Comparison of ENCODE assay signal across 2 cellular contexts in genomic region chr17:61955621-61956020, GRCh38.
TF ChIP-seq lines count a peak whose summit lies in the region.

No MANE protein-coding gene starts in this region.

TF ChIP-seq in HepG2, 621 proteins besides CTCF, POLR2A, EP300 and RAD21:
- TF ChIP-seq, protein P1, sequence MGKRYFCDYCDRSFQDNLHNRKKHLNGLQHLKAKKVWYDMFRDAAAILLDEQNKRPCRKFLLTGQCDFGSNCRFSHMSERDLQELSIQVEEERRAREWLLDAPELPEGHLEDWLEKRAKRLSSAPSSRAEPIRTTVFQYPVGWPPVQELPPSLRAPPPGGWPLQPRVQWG (CRISPR knock-in tag; IDR thresholded peaks at IDR 0.05; ENCODE audit: borderline replicate concordance, low read depth) = no peak
- TF ChIP-seq MAFK (conservative IDR thresholded peaks at IDR 0.05 in 1 of 2, IDR thresholded peaks at IDR 0.05 in 1 of 2; ENCODE audit: low read length in 2 of 2) = peak; percentile 97 to 98
- TF ChIP-seq ZBTB3 (CRISPR knock-in tag; IDR thresholded peaks at IDR 0.05; ENCODE audit: borderline replicate concordance, low read depth) = no peak
- no peak for TF ChIP-seq KDM3A (CRISPR knock-in tag; IDR thresholded peaks at IDR 0.05; ENCODE audit: low read depth)
- TF ChIP-seq MAFF (IDR thresholded peaks at IDR 0.05; ENCODE audit: low read depth, low read length) = peak; percentile 98

TF ChIP-seq in H1, 55 proteins besides CTCF, POLR2A, EP300 and RAD21:
- TF ChIP-seq ASH2L (IDR thresholded peaks at IDR 0.05; ENCODE audit: low read length) (no peak), MAFK (IDR thresholded peaks at IDR 0.05; ENCODE audit: low read depth, low read length) (peak; percentile 77), SP4 (IDR thresholded peaks at IDR 0.05; ENCODE audit: low read length) (no peak)
